1 cellular context compared by ENCODE assay signal in the genomic region with DNA sequence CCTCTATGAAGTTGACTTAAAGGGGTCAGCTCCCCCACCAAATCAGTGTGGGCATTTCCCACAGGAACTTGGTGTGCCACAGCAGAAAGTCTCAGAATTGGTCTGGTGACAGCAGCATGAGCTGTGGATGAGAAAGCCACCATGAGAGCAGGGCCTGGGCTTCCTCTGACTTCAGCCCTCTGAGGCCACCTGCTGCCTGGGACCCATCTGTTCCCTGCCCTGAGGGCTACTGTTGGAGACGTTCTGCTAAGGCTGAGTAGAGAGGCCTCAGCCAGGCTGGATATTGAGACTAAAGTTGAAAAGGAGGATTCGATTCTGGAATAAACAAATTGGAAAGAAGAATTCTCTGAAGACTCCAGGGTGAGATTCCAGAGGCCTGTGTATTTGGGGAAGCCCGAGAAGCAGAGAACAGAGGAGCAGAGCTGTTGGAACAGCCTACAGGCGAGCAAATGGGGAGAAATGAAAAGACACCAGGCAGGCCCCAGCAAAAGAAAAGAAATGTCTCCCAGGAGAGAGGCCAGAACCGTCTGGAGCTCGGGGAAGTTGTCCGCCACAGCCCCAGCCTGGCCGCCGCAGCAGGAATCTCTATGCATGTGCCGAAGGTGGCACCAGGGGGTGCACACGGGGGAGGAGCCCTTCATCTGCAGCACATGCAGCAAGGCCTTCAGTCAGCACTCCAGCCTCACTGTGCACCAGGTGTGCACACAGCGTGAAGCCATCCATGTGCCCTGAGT.
TF ChIP-seq lines count a peak whose summit lies in the region.

No MANE protein-coding gene starts in this region.

TF ChIP-seq in SK-N-SH, 30 proteins besides CTCF, POLR2A, EP300 and RAD21 (continued from another document):
- TF ChIP-seq FOXM1 (IDR thresholded peaks at IDR 0.05; ENCODE audit: low read depth) (no peak), EZH2phosphoT487 (IDR thresholded peaks at IDR 0.05; ENCODE audit: borderline replicate concordance, low read depth) (no peak), TCF12 (IDR thresholded peaks at IDR 0.05) (no peak), RFX5 (IDR thresholded peaks at IDR 0.05; ENCODE audit: low read length) (no peak), RCOR1 (IDR thresholded peaks at IDR 0.05; ENCODE audit: low read length) (no peak), CHD2 (IDR thresholded peaks at IDR 0.05; ENCODE audit: low read length, partially characterized antibody) (no peak), GABPA (IDR thresholded peaks at IDR 0.05; ENCODE audit: low read depth) (no peak), ELF1 (IDR thresholded peaks at IDR 0.05) (no peak), FOSL2 (IDR thresholded peaks at IDR 0.05; ENCODE audit: borderline replicate concordance, low read depth) (no peak), NFIC (IDR thresholded peaks at IDR 0.05; ENCODE audit: borderline replicate concordance) (no peak), GATA2 (CRISPR knock-in tag; IDR thresholded peaks at IDR 0.05) (no peak)
- TF ChIP-seq, protein P1, sequence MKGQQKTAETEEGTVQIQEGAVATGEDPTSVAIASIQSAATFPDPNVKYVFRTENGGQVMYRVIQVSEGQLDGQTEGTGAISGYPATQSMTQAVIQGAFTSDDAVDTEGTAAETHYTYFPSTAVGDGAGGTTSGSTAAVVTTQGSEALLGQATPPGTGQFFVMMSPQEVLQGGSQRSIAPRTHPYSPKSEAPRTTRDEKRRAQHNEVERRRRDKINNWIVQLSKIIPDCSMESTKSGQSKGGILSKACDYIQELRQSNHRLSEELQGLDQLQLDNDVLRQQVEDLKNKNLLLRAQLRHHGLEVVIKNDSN (IDR thresholded peaks at IDR 0.05; ENCODE audit: borderline replicate concordance, low read depth), result no peak
- TF ChIP-seq, protein P2, sequence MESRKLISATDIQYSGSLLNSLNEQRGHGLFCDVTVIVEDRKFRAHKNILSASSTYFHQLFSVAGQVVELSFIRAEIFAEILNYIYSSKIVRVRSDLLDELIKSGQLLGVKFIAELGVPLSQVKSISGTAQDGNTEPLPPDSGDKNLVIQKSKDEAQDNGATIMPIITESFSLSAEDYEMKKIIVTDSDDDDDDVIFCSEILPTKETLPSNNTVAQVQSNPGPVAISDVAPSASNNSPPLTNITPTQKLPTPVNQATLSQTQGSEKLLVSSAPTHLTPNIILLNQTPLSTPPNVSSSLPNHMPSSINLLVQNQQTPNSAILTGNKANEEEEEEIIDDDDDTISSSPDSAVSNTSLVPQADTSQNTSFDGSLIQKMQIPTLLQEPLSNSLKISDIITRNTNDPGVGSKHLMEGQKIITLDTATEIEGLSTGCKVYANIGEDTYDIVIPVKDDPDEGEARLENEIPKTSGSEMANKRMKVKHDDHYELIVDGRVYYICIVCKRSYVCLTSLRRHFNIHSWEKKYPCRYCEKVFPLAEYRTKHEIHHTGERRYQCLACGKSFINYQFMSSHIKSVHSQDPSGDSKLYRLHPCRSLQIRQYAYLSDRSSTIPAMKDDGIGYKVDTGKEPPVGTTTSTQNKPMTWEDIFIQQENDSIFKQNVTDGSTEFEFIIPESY (IDR thresholded peaks at IDR 0.05; ENCODE audit: borderline replicate concordance, low read depth), result no peak
- TF ChIP-seq, protein P3, sequence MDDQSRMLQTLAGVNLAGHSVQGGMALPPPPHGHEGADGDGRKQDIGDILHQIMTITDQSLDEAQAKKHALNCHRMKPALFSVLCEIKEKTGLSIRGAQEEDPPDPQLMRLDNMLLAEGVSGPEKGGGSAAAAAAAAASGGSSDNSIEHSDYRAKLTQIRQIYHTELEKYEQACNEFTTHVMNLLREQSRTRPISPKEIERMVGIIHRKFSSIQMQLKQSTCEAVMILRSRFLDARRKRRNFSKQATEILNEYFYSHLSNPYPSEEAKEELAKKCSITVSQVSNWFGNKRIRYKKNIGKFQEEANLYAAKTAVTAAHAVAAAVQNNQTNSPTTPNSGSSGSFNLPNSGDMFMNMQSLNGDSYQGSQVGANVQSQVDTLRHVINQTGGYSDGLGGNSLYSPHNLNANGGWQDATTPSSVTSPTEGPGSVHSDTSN (IDR thresholded peaks at IDR 0.05), result no peak
- TF ChIP-seq, protein P4, sequence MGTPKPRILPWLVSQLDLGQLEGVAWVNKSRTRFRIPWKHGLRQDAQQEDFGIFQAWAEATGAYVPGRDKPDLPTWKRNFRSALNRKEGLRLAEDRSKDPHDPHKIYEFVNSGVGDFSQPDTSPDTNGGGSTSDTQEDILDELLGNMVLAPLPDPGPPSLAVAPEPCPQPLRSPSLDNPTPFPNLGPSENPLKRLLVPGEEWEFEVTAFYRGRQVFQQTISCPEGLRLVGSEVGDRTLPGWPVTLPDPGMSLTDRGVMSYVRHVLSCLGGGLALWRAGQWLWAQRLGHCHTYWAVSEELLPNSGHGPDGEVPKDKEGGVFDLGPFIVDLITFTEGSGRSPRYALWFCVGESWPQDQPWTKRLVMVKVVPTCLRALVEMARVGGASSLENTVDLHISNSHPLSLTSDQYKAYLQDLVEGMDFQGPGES (IDR thresholded peaks at IDR 0.05; ENCODE audit: low read depth, low read length), result no peak
